Comparison of ENCODE assay signal across 8 cellular contexts in the genomic region with DNA sequence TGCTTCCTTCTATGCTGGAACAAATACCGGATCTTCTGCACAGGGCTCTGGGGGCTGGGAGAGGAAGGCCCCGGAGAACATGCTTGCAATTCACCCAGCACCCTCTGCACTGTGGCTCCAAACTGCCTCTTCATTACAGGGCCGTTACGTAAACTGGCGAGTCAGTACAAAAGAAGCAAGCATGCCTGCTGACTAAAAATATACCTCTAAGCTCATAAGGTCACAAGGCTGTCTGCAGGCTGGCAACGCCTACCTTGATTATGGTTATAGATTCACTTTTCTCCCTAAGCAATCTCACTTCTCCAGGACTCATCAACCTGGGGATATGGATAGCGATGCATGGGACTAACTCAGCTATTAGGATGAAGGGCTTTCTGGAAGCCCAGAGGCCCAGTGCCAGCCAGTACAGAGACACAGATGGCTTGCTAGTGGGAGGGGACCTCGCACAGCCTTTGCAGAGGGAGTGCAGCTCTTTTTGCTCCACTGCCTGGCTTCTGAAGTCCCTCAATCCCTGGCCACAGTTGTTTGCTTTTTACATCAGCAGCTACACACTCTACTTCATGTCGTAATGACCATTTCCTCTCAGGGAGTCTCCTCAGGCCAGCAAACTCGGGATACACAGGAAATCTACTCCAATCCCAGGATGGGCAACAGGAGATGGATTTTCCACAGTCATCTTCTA.
DNase-seq lines count a peak whose midpoint lies in the region; ATAC-seq, FAIRE-seq and TF ChIP-seq lines count a peak whose summit lies in the region.

No MANE protein-coding gene starts in this region.

- intact Hi-C loops in pancreas (cut with DNase I), result no loop called here

- no peak overlapping the region for H3K4me3 ChIP-seq in pancreas

- H3K27me3 ChIP-seq in pancreas, result no peaks in the 10 kb centered on the region

- H3K36me3 Mint-ChIP-seq in activated CD4-positive, alpha-beta T cell treated with anti-CD3 and anti-CD28 coated beads, Interleukin-2, amount 10 ng/mL, durations not matched to agents 7 days and 5 days (ENCODE audit: low read depth), result peaks cover 2% of the 10 kb centered on the region
- no peaks in the 10 kb centered on the region for H3K36me3 Mint-ChIP-seq in activated CD8-positive, alpha-beta T cell treated with anti-CD3 and anti-CD28 coated beads, Interleukin-2, amount 10 ng/mL, durations not matched to agents 7 days and 5 days (ENCODE audit: low read depth)

- ATAC-seq in activated CD8-positive, alpha-beta T cell treated with anti-CD3 and anti-CD28 coated beads, Interleukin-2, amount 10 ng/mL, durations not matched to agents 7 days and 5 days, result no peak
- peak in 3 of 4 donors; percentile 44 to 58 (median 48) for ATAC-seq in pancreas
- ATAC-seq in HG03457 (IDR thresholded peaks at IDR 0.05; ENCODE audit: unreplicated experiment), result no peak

- TF ChIP-seq CTCF in pancreas (IDR thresholded peaks at IDR 0.05), result no peak

- POLR2A ChIA-PET in activated CD4-positive, alpha-beta T cell treated with anti-CD3 and anti-CD28 coated beads, Interleukin-2, amount 10 ng/mL, durations not matched to agents 7 days and 5 days (lab: Charles Lee), result interaction anchor here (1.0 to 2.0 kb wide), 2 partner anchors 9 to 11 kb away, joined by 3 to 6 read pairs; no protein-coding TSS in a partner anchor
- POLR2A ChIA-PET in activated CD8-positive, alpha-beta T cell treated with anti-CD3 and anti-CD28 coated beads, Interleukin-2, amount 10 ng/mL, durations not matched to agents 7 days and 5 days (lab: Charles Lee), result interaction anchor here (0.5 kb wide), 1 partner anchor 116 kb away, joined by 3 read pairs; no protein-coding TSS in a partner anchor

- no peaks in the 10 kb centered on the region for H3K36me3 ChIP-seq in pancreas

- H3K27me3 Mint-ChIP-seq in activated CD4-positive, alpha-beta T cell treated with anti-CD3 and anti-CD28 coated beads, Interleukin-2, amount 10 ng/mL, durations not matched to agents 7 days and 5 days, result peaks cover 24% of the 10 kb centered on the region
- H3K27me3 Mint-ChIP-seq in activated CD8-positive, alpha-beta T cell treated with anti-CD3 and anti-CD28 coated beads, Interleukin-2, amount 10 ng/mL, durations not matched to agents 7 days and 5 days (ENCODE audit: low read depth), result peaks cover 18% of the 10 kb centered on the region

- H3K27ac Mint-ChIP-seq in activated CD4-positive, alpha-beta T cell treated with anti-CD3 and anti-CD28 coated beads, Interleukin-2, amount 10 ng/mL, durations not matched to agents 7 days and 5 days, result peak overlapping the region; percentile 78
- H3K27ac Mint-ChIP-seq in activated CD8-positive, alpha-beta T cell treated with anti-CD3 and anti-CD28 coated beads, Interleukin-2, amount 10 ng/mL, durations not matched to agents 7 days and 5 days, result peak overlapping the region; percentile 30

- WGBS in pancreas, 2 donors, result 65 to 66% methylated on average over 10 of the region's 10 CpGs

- H3K4me3 Mint-ChIP-seq in activated CD4-positive, alpha-beta T cell treated with anti-CD3 and anti-CD28 coated beads, Interleukin-2, amount 10 ng/mL, durations not matched to agents 7 days and 5 days, result no peak overlapping the region
- no peak overlapping the region for H3K4me3 Mint-ChIP-seq in activated CD8-positive, alpha-beta T cell treated with anti-CD3 and anti-CD28 coated beads, Interleukin-2, amount 10 ng/mL, durations not matched to agents 7 days and 5 days

- H3K27ac ChIP-seq in pancreas, result peak overlapping the region in 3 of 4 donors; percentile 7 to 47 (median 39)

- peaks cover 70% of the 10 kb centered on the region for H3K4me1 Mint-ChIP-seq in activated CD4-positive, alpha-beta T cell treated with anti-CD3 and anti-CD28 coated beads, Interleukin-2, amount 10 ng/mL, durations not matched to agents 7 days and 5 days
- peaks cover 53% of the 10 kb centered on the region for H3K4me1 Mint-ChIP-seq in activated CD8-positive, alpha-beta T cell treated with anti-CD3 and anti-CD28 coated beads, Interleukin-2, amount 10 ng/mL, durations not matched to agents 7 days and 5 days (ENCODE audit: low read depth)

- no peaks in the 10 kb centered on the region for H3K9me3 ChIP-seq in pancreas

- peaks cover 0 to 12% (median 5%) of the 10 kb centered on the region in 3 donors for H3K4me1 ChIP-seq in pancreas

- H3K9me3 Mint-ChIP-seq in activated CD4-positive, alpha-beta T cell treated with anti-CD3 and anti-CD28 coated beads, Interleukin-2, amount 10 ng/mL, durations not matched to agents 7 days and 5 days, result no peaks in the 10 kb centered on the region
- no peaks in the 10 kb centered on the region for H3K9me3 Mint-ChIP-seq in activated CD8-positive, alpha-beta T cell treated with anti-CD3 and anti-CD28 coated beads, Interleukin-2, amount 10 ng/mL, durations not matched to agents 7 days and 5 days (ENCODE audit: insufficient read depth)

- FAIRE-seq in pancreas (lab: Jason Lieb, UNC), result no peak

- peak; percentile 35 for DNase-seq in activated CD4-positive, alpha-beta T cell treated with anti-CD3 and anti-CD28 coated beads, Interleukin-2, amount 10 ng/mL, durations not matched to agents 7 days and 5 days
- DNase-seq in activated CD4-positive, alpha-beta T cell treated with anti-CD3 and anti-CD28 coated beads for 1 hour, result no peak
- peak; percentile 87 for DNase-seq in KBM-7
- no peak for DNase-seq in activated CD8-positive, alpha-beta T cell treated with anti-CD3 and anti-CD28 coated beads, Interleukin-2, amount 10 ng/mL, durations not matched to agents 7 days and 5 days
- peak; percentile 80 for DNase-seq in fibroblast of peridontal ligament (ENCODE audit: extremely low read depth)
- no peak for DNase-seq in pancreas
- no peak for DNase-seq in activated gamma-delta T cell treated with Interleukin-2 at 50 U/mL for 16 hours

- in situ Hi-C loops in KBM-7 (cut with MboI; ENCODE audit: low pct_unique_long_range_greater_than_20kb, low sequenced_read_pairs), result no loop called here

- CTCF ChIA-PET in activated CD4-positive, alpha-beta T cell treated with anti-CD3 and anti-CD28 coated beads, Interleukin-2, amount 10 ng/mL, durations not matched to agents 7 days and 5 days (lab: Charles Lee), result interaction anchor here (0.9 to 3.1 kb wide), 6 partner anchors 11 to 55 kb away, joined by 3 to 30 read pairs (median 3); no protein-coding TSS in a partner anchor
- CTCF ChIA-PET in activated CD8-positive, alpha-beta T cell treated with anti-CD3 and anti-CD28 coated beads, Interleukin-2, amount 10 ng/mL, durations not matched to agents 7 days and 5 days (lab: Charles Lee), result interaction anchor here (1.0 to 2.8 kb wide), 4 partner anchors 10 to 47 kb away, joined by 3 to 14 read pairs (median 5); no protein-coding TSS in a partner anchor

Comparison
In these comparisons a context has a peak if more than half of its experiments do, and no peak if none do; other contexts are left out.
1. DNase-seq: peak in activated CD4-positive, alpha-beta T cell treated with anti-CD3 and anti-CD28 coated beads, Interleukin-2, amount 10 ng/mL, durations not matched to agents 7 days and 5 days (single experiment), KBM-7 (single experiment) and fibroblast of peridontal ligament (single experiment); none in activated CD4-positive, alpha-beta T cell treated with anti-CD3 and anti-CD28 coated beads for 1 hour (single experiment), activated CD8-positive, alpha-beta T cell treated with anti-CD3 and anti-CD28 coated beads, Interleukin-2, amount 10 ng/mL, durations not matched to agents 7 days and 5 days (single experiment), pancreas (0 of 6) and activated gamma-delta T cell treated with Interleukin-2 at 50 U/mL for 16 hours (single experiment).
2. ATAC-seq: peak in pancreas (3 of 4); none in activated CD8-positive, alpha-beta T cell treated with anti-CD3 and anti-CD28 coated beads, Interleukin-2, amount 10 ng/mL, durations not matched to agents 7 days and 5 days (single experiment) and HG03457 (single experiment).